ENCODE assay signal across 13 cellular contexts in genomic region chr17:49900801-49901200, GRCh38. TPM values are rescaled to one million over a fixed set of nuclear protein-coding genes. Genes with fewer than 3 reads are reported as not detected.
"Had no signal": no experiment of that assay in that cellular context is flagged by ENCODE, and none has a peak within 500 bp of the region (broad histone marks: within the 10 kb centered on the region; RNA-seq: fewer than 3 reads in every experiment).

No MANE protein-coding gene starts in this region.

RNA-seq across cellular contexts. Expression of gene TAC4, which starts 52.9 kb away (rescaled TPM):
- total RNA-seq: activated B cell treated with CpG ODN at 0.5 μM for 24 hours; activated CD4-positive, alpha-beta memory T cell treated with anti-CD3 and anti-CD28 coated beads for 36 hours; activated CD4-positive, alpha-beta memory T cell treated with anti-CD3 and anti-CD28 coated beads, Interleukin-2, amount 10 ng/mL, durations not matched to agents 7 days and 5 days; activated CD4-positive, alpha-beta T cell treated with anti-CD3 and anti-CD28 coated beads for 36 hours; activated CD4-positive, alpha-beta T cell treated with anti-CD3 and anti-CD28 coated beads, Interleukin-2, amount 10 ng/mL, durations not matched to agents 24 days and 14 days; activated CD4-positive, alpha-beta T cell treated with anti-CD3 and anti-CD28 coated beads, Interleukin-2, amount 10 ng/mL, durations not matched to agents 7 days and 5 days; activated CD8-positive, alpha-beta memory T cell treated with anti-CD3 and anti-CD28 coated beads for 36 hours; activated CD8-positive, alpha-beta memory T cell treated with anti-CD3 and anti-CD28 coated beads, Interleukin-2, amount 10 ng/mL, durations not matched to agents 7 days and 5 days; activated CD8-positive, alpha-beta T cell treated with anti-CD3 and anti-CD28 coated beads for 36 hours; activated CD8-positive, alpha-beta T cell treated with anti-CD3 and anti-CD28 coated beads, Interleukin-2, amount 10 ng/mL, durations not matched to agents 7 days and 5 days; T-helper 1 cell treated with Interleukin-12 subunit alpha and Interleukin-12 subunit beta and Interleukin-4 antibody, amounts not matched to agents 30 ng/mL and 1 ng/mL, for 36 hours; T-helper 17 cell; T-helper 2 cell treated with Interferon-gamma antibody and Interleukin-4, amounts not matched to agents 100 ng/mL and 5 ng/mL, for 36 hours had no signal
